10 cellular contexts compared by ENCODE assay signal in genomic region chr2:43142921-43143438, GRCh38.
DNase-seq lines count a peak whose midpoint lies in the region; ATAC-seq and TF ChIP-seq lines count a peak whose summit lies in the region.
"Had no signal": no experiment of that assay in that cellular context is flagged by ENCODE, and none has a peak within 500 bp of the region (broad histone marks: within the 10 kb centered on the region; RNA-seq: fewer than 3 reads in every experiment).

No MANE protein-coding gene starts in this region.

- DNase-seq in activated naive CD4-positive, alpha-beta T cell treated with anti-CD3 and anti-CD28 coated beads, Interleukin-2, amount 10 ng/mL, durations not matched to agents 7 days and 5 days: peak; percentile 66
- DNase-seq in activated naive CD4-positive, alpha-beta T cell (lab: John Stamatoyannopoulos, UW): no peak
- DNase-seq in SK-MEL-5 (ENCODE audit: low read depth, low spot score) (peak; percentile 33), endodermal cell (no peak), NCI-H345 treated with DMSO at 0.1 percent for 48 hours (lab: John Stamatoyannopoulos, UW; ENCODE audit: unreplicated experiment) (no peak), NCI-H2029 treated with DMSO at 0.1 percent for 48 hours (lab: John Stamatoyannopoulos, UW) (no peak), NCI-H2227 (lab: John Stamatoyannopoulos, UW; ENCODE audit: unreplicated experiment) (no peak)
- DNase-seq in stimulated activated naive CD8-positive, alpha-beta T cell treated with anti-CD3 and anti-CD28 coated beads, Interleukin-15, amount 100 ng/mL, for 72 hours: peak; percentile 65 to 80

- no peak overlapping the region for H3K27ac ChIP-seq in endodermal cell (ENCODE audit: low read depth, low read length)
- H3K27ac ChIP-seq: C4-2B had no signal

- in situ Hi-C loops in SK-MEL-5 (cut with HindIII; ENCODE audit: low pct_unique_long_range_greater_than_20kb, low sequenced_read_pairs): no loop called here

- no peak overlapping the region for H3K4me3 ChIP-seq in endodermal cell (ENCODE audit: low read length)

- H3K4me3 Mint-ChIP-seq in activated naive CD4-positive, alpha-beta T cell treated with anti-CD3 and anti-CD28 coated beads, Interleukin-2, amount 10 ng/mL, durations not matched to agents 7 days and 5 days: peak overlapping the region; percentile 73
- no peak overlapping the region for H3K4me3 Mint-ChIP-seq in endodermal cell
- peak overlapping the region; percentile 80 to 89 for H3K4me3 Mint-ChIP-seq in stimulated activated naive CD8-positive, alpha-beta T cell treated with anti-CD3 and anti-CD28 coated beads, Interleukin-15, amount 100 ng/mL, for 72 hours

- CTCF ChIA-PET in activated naive CD4-positive, alpha-beta T cell treated with anti-CD3 and anti-CD28 coated beads, Interleukin-2, amount 10 ng/mL, durations not matched to agents 7 days and 5 days (lab: Charles Lee): interaction anchor here (0.8 to 3.4 kb wide), 7 partner anchors 9 to 81 kb away, joined by 3 to 9 read pairs (median 3); no protein-coding TSS in a partner anchor

- H3K27ac Mint-ChIP-seq in activated naive CD4-positive, alpha-beta T cell treated with anti-CD3 and anti-CD28 coated beads, Interleukin-2, amount 10 ng/mL, durations not matched to agents 7 days and 5 days: peak overlapping the region; percentile 83
- H3K27ac Mint-ChIP-seq in endodermal cell: no peak overlapping the region
- H3K27ac Mint-ChIP-seq in stimulated activated naive CD8-positive, alpha-beta T cell treated with anti-CD3 and anti-CD28 coated beads, Interleukin-15, amount 100 ng/mL, for 72 hours: peak overlapping the region; percentile 48 to 77

- WGBS in endodermal cell (ENCODE audit: insufficient coverage in 1 of 2, insufficient read length in 1 of 2), 2 experiments: 90 to 95% methylated on average over 5 to 7 of the region's 7 CpGs

- no peaks in the 10 kb centered on the region for H3K27me3 Mint-ChIP-seq in activated naive CD4-positive, alpha-beta T cell treated with anti-CD3 and anti-CD28 coated beads, Interleukin-2, amount 10 ng/mL, durations not matched to agents 7 days and 5 days
- no peaks in the 10 kb centered on the region for H3K27me3 Mint-ChIP-seq in endodermal cell (ENCODE audit: insufficient read depth)
- no peaks in the 10 kb centered on the region for H3K27me3 Mint-ChIP-seq in stimulated activated naive CD8-positive, alpha-beta T cell treated with anti-CD3 and anti-CD28 coated beads, Interleukin-15, amount 100 ng/mL, for 72 hours
- H3K27me3 Mint-ChIP-seq: IgD-negative memory B cell had no signal

- H3K4me1 ChIP-seq in endodermal cell (ENCODE audit: control insufficient read depth, insufficient read depth, low read length): no peaks in the 10 kb centered on the region

- H3K4me1 Mint-ChIP-seq in activated naive CD4-positive, alpha-beta T cell treated with anti-CD3 and anti-CD28 coated beads, Interleukin-2, amount 10 ng/mL, durations not matched to agents 7 days and 5 days: peaks cover 76% of the 10 kb centered on the region
- H3K4me1 Mint-ChIP-seq in endodermal cell: peaks cover 6% of the 10 kb centered on the region
- peaks cover 63% of the 10 kb centered on the region for H3K4me1 Mint-ChIP-seq in stimulated activated naive CD8-positive, alpha-beta T cell treated with anti-CD3 and anti-CD28 coated beads, Interleukin-15, amount 100 ng/mL, for 72 hours

- ATAC-seq in stimulated activated naive CD8-positive, alpha-beta T cell treated with anti-CD3 and anti-CD28 coated beads, Interleukin-15, amount 100 ng/mL, for 72 hours: peak; percentile 87

- no peak overlapping the region for H3K9ac ChIP-seq in endodermal cell (ENCODE audit: extremely low read depth, low read length, poor library complexity, severe bottlenecking)

- H3K36me3 ChIP-seq in endodermal cell (ENCODE audit: control insufficient read depth, insufficient read depth, low read length): no peaks in the 10 kb centered on the region

- H3K27me3 ChIP-seq in endodermal cell (ENCODE audit: control insufficient read depth, insufficient read depth, low read length, poor library complexity, severe bottlenecking): no peaks in the 10 kb centered on the region

- TF ChIP-seq CTCF in endodermal cell (conservative IDR thresholded peaks at IDR 0.05): peak; percentile 22

- H3K36me3 Mint-ChIP-seq in activated naive CD4-positive, alpha-beta T cell treated with anti-CD3 and anti-CD28 coated beads, Interleukin-2, amount 10 ng/mL, durations not matched to agents 7 days and 5 days: peaks cover 14% of the 10 kb centered on the region
- H3K36me3 Mint-ChIP-seq in endodermal cell (ENCODE audit: low read depth): no peaks in the 10 kb centered on the region
- H3K36me3 Mint-ChIP-seq: IgD-negative memory B cell had no signal

- H3K9me3 Mint-ChIP-seq in activated naive CD4-positive, alpha-beta T cell treated with anti-CD3 and anti-CD28 coated beads, Interleukin-2, amount 10 ng/mL, durations not matched to agents 7 days and 5 days: no peaks in the 10 kb centered on the region
- peaks cover 4% of the 10 kb centered on the region for H3K9me3 Mint-ChIP-seq in endodermal cell
- H3K9me3 Mint-ChIP-seq in stimulated activated naive CD8-positive, alpha-beta T cell treated with anti-CD3 and anti-CD28 coated beads, Interleukin-15, amount 100 ng/mL, for 72 hours: peaks cover 0 to 7% of the 10 kb centered on the region in 2 donors
- H3K9me3 Mint-ChIP-seq: IgD-negative memory B cell had no signal

- H3K9me3 ChIP-seq in endodermal cell (ENCODE audit: control insufficient read depth, low read length): no peaks in the 10 kb centered on the region

Comparison
In these comparisons a context has a peak if more than half of its experiments do, and no peak if none do; other contexts are left out.
1. DNase-seq: peak in activated naive CD4-positive, alpha-beta T cell treated with anti-CD3 and anti-CD28 coated beads, Interleukin-2, amount 10 ng/mL, durations not matched to agents 7 days and 5 days (single experiment), SK-MEL-5 (single experiment) and stimulated activated naive CD8-positive, alpha-beta T cell treated with anti-CD3 and anti-CD28 coated beads, Interleukin-15, amount 100 ng/mL, for 72 hours (2 of 2); none in activated naive CD4-positive, alpha-beta T cell (0 of 4), endodermal cell (single experiment), NCI-H345 treated with DMSO at 0.1 percent for 48 hours (single experiment), NCI-H2029 treated with DMSO at 0.1 percent for 48 hours (single experiment) and NCI-H2227 (single experiment).